Comparison of ENCODE assay signal across 25 cellular contexts in genomic region chr2:240226672-240227537, GRCh38.
A peak's percentile ranks its signal among the peaks of the same experiment; 100 is the strongest.
DNase-seq lines count a peak whose midpoint lies in the region; ATAC-seq and TF ChIP-seq lines count a peak whose summit lies in the region.
"Had no signal": no experiment of that assay in that cellular context is flagged by ENCODE, and none has a peak within 500 bp of the region (broad histone marks: within the 10 kb centered on the region; RNA-seq: fewer than 3 reads in every experiment).

No MANE protein-coding gene starts in this region.

- H3K27ac ChIP-seq in heart left ventricle, result no peak overlapping the region
- H3K27ac ChIP-seq in left ventricle myocardium inferior (replicated peaks), result no peak overlapping the region
- no peak overlapping the region for H3K27ac ChIP-seq in adrenal gland
- no peak overlapping the region for H3K27ac ChIP-seq in upper lobe of right lung
- H3K27ac ChIP-seq: prostate gland, RWPE1, tibial artery had no signal

- peak in 2 of 4 donors; percentile 22 to 41 for ATAC-seq in heart left ventricle
- ATAC-seq in upper lobe of right lung, result peak; percentile 8
- ATAC-seq: activated CD8-positive, alpha-beta T cell treated with anti-CD3 and anti-CD28 coated beads, Interleukin-2, amount 10 ng/mL, durations not matched to agents 7 days and 5 days; activated naive CD8-positive, alpha-beta T cell treated with anti-CD3 and anti-CD28 coated beads, Interleukin-2, amount 50 U/mL, for 24 hours; CD8-positive, alpha-beta T cell; HCT116; left colon; WTC11 had no signal

- peak in 3 of 5 donors; percentile 3 to 22 (median 13) for DNase-seq in heart left ventricle
- DNase-seq in left ventricle myocardium inferior, result no peak
- peak in 4 of 7 donors; percentile 13 to 35 (median 14) for DNase-seq in adrenal gland
- DNase-seq in myocyte (ENCODE audit: low read depth), result peak; percentile 92
- no peak for DNase-seq in upper lobe of right lung
- no peak for DNase-seq in NCI-H526 treated with DMSO at 0.1 percent for 48 hours (lab: John Stamatoyannopoulos, UW)
- DNase-seq in endothelial cell (ENCODE audit: low spot score), result no peak
- no peak for DNase-seq in GM10248 (ENCODE audit: extremely low spot score)
- DNase-seq: activated CD8-positive, alpha-beta T cell treated with anti-CD3 and anti-CD28 coated beads, Interleukin-2, amount 10 ng/mL, durations not matched to agents 7 days and 5 days; activated naive CD8-positive, alpha-beta T cell treated with anti-CD3 and anti-CD28 coated beads, Interleukin-2, amount 50 U/mL, for 24 hours; left colon; NCI-H2107; NCI-H510A; stimulated activated CD4-positive, alpha-beta T cell treated with anti-CD3 and anti-CD28 coated beads, Interleukin-4, amount 100 ng/mL, for 1 hour; stimulated activated naive CD4-positive, alpha-beta T cell; T-helper 9 cell had no signal

- WGBS in heart left ventricle, 4 donors, result 80 to 89% (median 86%) methylated on average over 7 to 8 of the region's 8 CpGs
- WGBS in adrenal gland, 4 donors, result 89 to 94% (median 91%) methylated on average over 3 to 8 of the region's 8 CpGs

- H3K27me3 Mint-ChIP-seq in endothelial cell (ENCODE audit: unreplicated experiment), result peaks cover 19% of the 10 kb centered on the region

- POLR2A ChIA-PET in GM10248 (lab: Yijun Ruan, JAX), result no interaction called here

- peaks cover 6% of the 10 kb centered on the region for H3K9me3 Mint-ChIP-seq in endothelial cell (ENCODE audit: unreplicated experiment)

- H3K4me1 Mint-ChIP-seq in endothelial cell (ENCODE audit: unreplicated experiment), result peaks cover 4% of the 10 kb centered on the region
- H3K4me1 Mint-ChIP-seq: activated naive CD8-positive, alpha-beta T cell treated with anti-CD3 and anti-CD28 coated beads, Interleukin-2, amount 50 U/mL, for 24 hours; brain; WTC11 had no signal

- H3K4me1 ChIP-seq in heart left ventricle (no peaks in the 10 kb centered on the region), left ventricle myocardium inferior (no peaks in the 10 kb centered on the region), adrenal gland (replicated peaks in 1 of 2) (no peaks in the 10 kb centered on the region), upper lobe of right lung (no peaks in the 10 kb centered on the region)
- H3K4me1 ChIP-seq: prostate gland, tibial artery had no signal

- no peak overlapping the region for H3K4me3 Mint-ChIP-seq in endothelial cell (ENCODE audit: unreplicated experiment)
- H3K4me3 Mint-ChIP-seq: activated CD8-positive, alpha-beta T cell treated with anti-CD3 and anti-CD28 coated beads, Interleukin-2, amount 10 ng/mL, durations not matched to agents 7 days and 5 days; activated naive CD8-positive, alpha-beta T cell treated with anti-CD3 and anti-CD28 coated beads, Interleukin-2, amount 50 U/mL, for 24 hours; brain; CD8-positive, alpha-beta T cell; IgD-negative memory B cell; WTC11 had no signal

- H3K27me3 ChIP-seq in heart left ventricle (peaks cover 0 to 8% (median 0%) of the 10 kb centered on the region in 9 donors), left ventricle myocardium inferior (ENCODE audit: low read depth) (peaks cover 31% of the 10 kb centered on the region), adrenal gland (no peaks in the 10 kb centered on the region), upper lobe of right lung (peaks cover 18% of the 10 kb centered on the region)

- H3K9me3 ChIP-seq in heart left ventricle (peaks cover 0 to 16% (median 9%) of the 10 kb centered on the region in 12 donors), left ventricle myocardium inferior (replicated peaks) (peaks cover 15% of the 10 kb centered on the region), adrenal gland (replicated peaks in 1 of 3) (peaks cover 0 to 7% (median 0%) of the 10 kb centered on the region in 3 donors), upper lobe of right lung (no peaks in the 10 kb centered on the region)
- H3K9me3 ChIP-seq: prostate gland had no signal

- TF ChIP-seq CTCF in heart left ventricle (IDR thresholded peaks at IDR 0.05) (no peak), left ventricle myocardium inferior (IDR thresholded peaks at IDR 0.05; ENCODE audit: borderline replicate concordance) (no peak), adrenal gland (IDR thresholded peaks at IDR 0.05) (no peak), upper lobe of right lung (IDR thresholded peaks at IDR 0.05) (no peak), endothelial cell (IDR thresholded peaks at IDR 0.05; ENCODE audit: unreplicated experiment) (no peak), GM10248 (IDR thresholded peaks at IDR 0.05; ENCODE audit: control extremely low read depth, extremely low read depth, low read depth, missing control alignments) (no peak)

- H3K36me3 ChIP-seq in heart left ventricle (no peaks in the 10 kb centered on the region), left ventricle myocardium inferior (no peaks in the 10 kb centered on the region), adrenal gland (replicated peaks in 1 of 2) (no peaks in the 10 kb centered on the region), upper lobe of right lung (no peaks in the 10 kb centered on the region)
- H3K36me3 ChIP-seq: prostate gland, tibial artery had no signal

- H3K27ac Mint-ChIP-seq in endothelial cell (ENCODE audit: unreplicated experiment), result no peak overlapping the region
- H3K27ac Mint-ChIP-seq: activated CD8-positive, alpha-beta T cell treated with anti-CD3 and anti-CD28 coated beads, Interleukin-2, amount 10 ng/mL, durations not matched to agents 7 days and 5 days; activated naive CD8-positive, alpha-beta T cell treated with anti-CD3 and anti-CD28 coated beads, Interleukin-2, amount 50 U/mL, for 24 hours; activated T-helper 2 cell treated with anti-CD3 and anti-CD28 coated beads, Interferon-gamma antibody, Interleukin-2, Interleukin-4, amounts not matched to agents 10 μg/mL and 5 μg/mL and 100 μg/mL, durations not matched to agents 14 hours and 24 hours and 36 hours; CD8-positive, alpha-beta T cell; IgD-negative memory B cell; WTC11 had no signal

- intact Hi-C loops in heart left ventricle (cut with DNase I) (no loop called here), left ventricle myocardium inferior (cut with micrococcal nuclease) (no loop called here), adrenal gland (cut with DNase I) (no loop called here), upper lobe of right lung (cut with DNase I) (no loop called here)

- TF ChIP-seq POLR2A in heart left ventricle (IDR thresholded peaks at IDR 0.05) (no peak), adrenal gland (IDR thresholded peaks at IDR 0.05) (no peak)

- CTCF ChIA-PET in GM10248 (lab: Yijun Ruan, JAX), result interaction anchor here (1.1 to 1.3 kb wide), 2 partner anchors 9 kb away, joined by 3 to 4 read pairs; no protein-coding TSS in a partner anchor

- H3K36me3 Mint-ChIP-seq in endothelial cell (ENCODE audit: low read depth, unreplicated experiment), result peaks cover 9% of the 10 kb centered on the region
- H3K36me3 Mint-ChIP-seq: CD8-positive, alpha-beta T cell; WTC11 had no signal

- H3K4me3 ChIP-seq in heart left ventricle (no peak overlapping the region), left ventricle myocardium inferior (no peak overlapping the region), adrenal gland (no peak overlapping the region), upper lobe of right lung (no peak overlapping the region)
- H3K4me3 ChIP-seq: prostate gland, tibial artery had no signal

Comparison
In these comparisons a context has a peak if more than half of its experiments do, and no peak if none do; other contexts are left out.
1. DNase-seq: peak in heart left ventricle (3 of 5), adrenal gland (4 of 7) and myocyte (single experiment); none in left ventricle myocardium inferior (single experiment), upper lobe of right lung (single experiment), NCI-H526 treated with DMSO at 0.1 percent for 48 hours (single experiment), endothelial cell (single experiment) and GM10248 (single experiment).